In the genomic region with DNA sequence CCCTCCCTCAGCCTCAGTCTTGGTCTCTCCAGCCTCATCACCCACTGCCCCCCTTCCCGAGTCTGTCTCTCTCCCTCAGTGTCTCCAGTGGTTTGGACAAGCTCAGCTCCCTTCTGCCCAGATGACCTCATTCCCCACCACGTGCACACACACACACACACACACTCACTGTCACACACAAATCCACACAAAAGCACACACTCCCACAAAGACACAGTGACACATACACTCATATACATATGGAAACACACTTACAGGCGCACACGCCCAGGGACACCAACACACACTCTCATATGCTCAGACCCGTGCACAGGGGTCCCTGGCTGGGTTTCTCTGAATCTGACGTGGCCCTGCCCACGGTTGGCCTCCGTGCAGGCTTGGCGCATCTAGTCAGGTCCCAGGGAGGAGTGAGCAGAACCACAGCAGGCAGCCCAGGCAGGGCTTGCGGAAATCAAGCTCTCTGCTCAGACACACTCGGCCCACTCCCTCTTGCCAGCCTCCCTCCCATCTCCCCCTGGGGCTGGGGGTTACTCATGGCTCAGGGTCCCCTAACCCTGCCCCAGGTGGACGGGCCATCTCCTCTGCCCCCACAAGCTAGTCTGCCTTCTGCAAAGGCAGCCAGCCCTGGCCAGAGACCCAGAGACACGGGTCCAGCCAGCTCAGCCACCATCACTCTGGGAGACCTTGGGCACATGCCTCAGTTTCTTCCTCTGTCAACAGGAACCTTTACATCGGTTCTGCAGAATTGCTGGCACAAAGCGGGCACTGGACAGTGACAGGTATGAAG, we compare ENCODE assay signal across 1 cellular context.
TF ChIP-seq lines count a peak whose summit lies in the region.

No MANE protein-coding gene starts in this region.

TF ChIP-seq in IMR-90, 13 proteins besides CTCF, POLR2A, EP300 and RAD21:
- TF ChIP-seq MAFK (IDR thresholded peaks at IDR 0.05; ENCODE audit: low read depth, low read length) (no peak), BHLHE40 (IDR thresholded peaks at IDR 0.05; ENCODE audit: low read depth, low read length) (peak; percentile 91), MXI1 (IDR thresholded peaks at IDR 0.05; ENCODE audit: borderline replicate concordance, low read depth, low read length) (0 out of 2 replicates have a peak, but pooled peaks have one; percentile 27), RCOR1 (IDR thresholded peaks at IDR 0.05; ENCODE audit: insufficient replicate concordance, low read length) (no peak), MAZ (IDR thresholded peaks at IDR 0.05; ENCODE audit: borderline replicate concordance, low read depth, low read length) (no peak)
- TF ChIP-seq, protein P1, sequence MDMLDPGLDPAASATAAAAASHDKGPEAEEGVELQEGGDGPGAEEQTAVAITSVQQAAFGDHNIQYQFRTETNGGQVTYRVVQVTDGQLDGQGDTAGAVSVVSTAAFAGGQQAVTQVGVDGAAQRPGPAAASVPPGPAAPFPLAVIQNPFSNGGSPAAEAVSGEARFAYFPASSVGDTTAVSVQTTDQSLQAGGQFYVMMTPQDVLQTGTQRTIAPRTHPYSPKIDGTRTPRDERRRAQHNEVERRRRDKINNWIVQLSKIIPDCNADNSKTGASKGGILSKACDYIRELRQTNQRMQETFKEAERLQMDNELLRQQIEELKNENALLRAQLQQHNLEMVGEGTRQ (IDR thresholded peaks at IDR 0.05; ENCODE audit: low read depth, low read length) = peak; percentile 90
